ENCODE assay signal across 1 cellular context in the genomic region with DNA sequence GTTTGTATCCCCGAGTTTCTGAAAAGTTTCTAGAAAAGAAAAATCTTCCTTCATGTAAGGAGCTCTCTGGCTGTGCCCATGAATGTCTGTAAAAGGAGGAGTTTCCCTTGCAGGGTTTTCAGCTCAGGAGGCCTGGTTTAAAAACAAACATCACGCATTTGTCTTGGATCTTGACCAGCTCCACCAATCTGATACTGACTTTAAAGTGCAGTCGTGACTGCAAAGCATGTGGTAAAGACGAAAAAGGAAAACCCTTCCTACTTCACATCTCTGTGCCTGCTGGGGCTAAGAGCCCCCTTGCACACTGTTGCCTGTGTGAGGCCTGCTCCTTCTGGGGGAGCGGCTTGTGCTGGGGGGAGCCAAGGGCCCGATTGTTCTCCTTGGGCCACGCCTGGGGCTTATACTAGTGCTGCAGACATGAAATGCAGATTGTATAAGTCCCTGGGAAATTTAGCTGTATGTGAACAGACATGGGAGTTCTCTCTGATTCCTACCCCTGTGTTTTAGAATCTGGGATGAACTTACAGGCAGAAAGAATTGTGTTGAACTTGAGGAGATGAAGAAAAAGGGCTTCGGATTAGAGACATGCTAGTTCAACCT.
TF ChIP-seq lines count a peak whose summit lies in the region.

No MANE protein-coding gene starts in this region.

TF ChIP-seq in IMR-90, 13 proteins besides CTCF, POLR2A, EP300 and RAD21:
- TF ChIP-seq RFX5 (IDR thresholded peaks at IDR 0.05; ENCODE audit: low read depth, low read length) (no peak), BHLHE40 (IDR thresholded peaks at IDR 0.05; ENCODE audit: low read depth, low read length) (no peak), CHD1 (IDR thresholded peaks at IDR 0.05; ENCODE audit: low read depth, low read length) (no peak), CEBPB (IDR thresholded peaks at IDR 0.05; ENCODE audit: low read depth, low read length) (no peak), MAFK (IDR thresholded peaks at IDR 0.05; ENCODE audit: low read depth, low read length) (no peak), RCOR1 (IDR thresholded peaks at IDR 0.05; ENCODE audit: insufficient replicate concordance, low read length) (no peak), MXI1 (IDR thresholded peaks at IDR 0.05; ENCODE audit: borderline replicate concordance, low read depth, low read length) (no peak), USF2 (IDR thresholded peaks at IDR 0.05; ENCODE audit: low read depth, low read length) (no peak), SMC3 (IDR thresholded peaks at IDR 0.05; ENCODE audit: low read depth, low read length) (no peak), NFE2L2 (IDR thresholded peaks at IDR 0.05; ENCODE audit: low read depth, low read length) (no peak), FOS (IDR thresholded peaks at IDR 0.05; ENCODE audit: low read depth, low read length) (no peak), MAZ (IDR thresholded peaks at IDR 0.05; ENCODE audit: borderline replicate concordance, low read depth, low read length) (no peak)
- TF ChIP-seq, protein P1, sequence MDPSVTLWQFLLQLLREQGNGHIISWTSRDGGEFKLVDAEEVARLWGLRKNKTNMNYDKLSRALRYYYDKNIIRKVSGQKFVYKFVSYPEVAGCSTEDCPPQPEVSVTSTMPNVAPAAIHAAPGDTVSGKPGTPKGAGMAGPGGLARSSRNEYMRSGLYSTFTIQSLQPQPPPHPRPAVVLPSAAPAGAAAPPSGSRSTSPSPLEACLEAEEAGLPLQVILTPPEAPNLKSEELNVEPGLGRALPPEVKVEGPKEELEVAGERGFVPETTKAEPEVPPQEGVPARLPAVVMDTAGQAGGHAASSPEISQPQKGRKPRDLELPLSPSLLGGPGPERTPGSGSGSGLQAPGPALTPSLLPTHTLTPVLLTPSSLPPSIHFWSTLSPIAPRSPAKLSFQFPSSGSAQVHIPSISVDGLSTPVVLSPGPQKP (IDR thresholded peaks at IDR 0.05; ENCODE audit: borderline replicate concordance, low read depth, low read length) = no peak
